Comparison of ENCODE assay signal across 12 cellular contexts in genomic region chr3:146308222-146308621, GRCh38. TPM values are rescaled to one million over a fixed set of nuclear protein-coding genes. Genes with fewer than 3 reads are reported as not detected.
DNase-seq lines count a peak whose midpoint lies in the region; ATAC-seq, FAIRE-seq and TF ChIP-seq lines count a peak whose summit lies in the region.
"Had no signal": no experiment of that assay in that cellular context is flagged by ENCODE, and none has a peak within 500 bp of the region (broad histone marks: within the 10 kb centered on the region; RNA-seq: fewer than 3 reads in every experiment).

No MANE protein-coding gene starts in this region.

- H3K27me3 Mint-ChIP-seq in activated CD4-positive, alpha-beta T cell treated with anti-CD3 and anti-CD28 coated beads, Interleukin-2, amount 10 ng/mL, durations not matched to agents 7 days and 5 days, result peaks cover 5% of the 10 kb centered on the region

- H3K4me1 Mint-ChIP-seq in activated CD4-positive, alpha-beta T cell treated with anti-CD3 and anti-CD28 coated beads, Interleukin-2, amount 10 ng/mL, durations not matched to agents 7 days and 5 days, result no peaks in the 10 kb centered on the region
- H3K4me1 Mint-ChIP-seq: neural crest cell had no signal

- no peak overlapping the region for H3K4me3 Mint-ChIP-seq in activated CD4-positive, alpha-beta T cell treated with anti-CD3 and anti-CD28 coated beads, Interleukin-2, amount 10 ng/mL, durations not matched to agents 7 days and 5 days
- H3K4me3 Mint-ChIP-seq: neural crest cell had no signal

- H3K36me3 Mint-ChIP-seq in activated CD4-positive, alpha-beta T cell treated with anti-CD3 and anti-CD28 coated beads, Interleukin-2, amount 10 ng/mL, durations not matched to agents 7 days and 5 days (ENCODE audit: low read depth), result no peaks in the 10 kb centered on the region

- TF ChIP-seq POLR2A in H54 (IDR thresholded peaks at IDR 0.05; ENCODE audit: low read depth, low read length), result no peak

- peaks cover 0 to 12% of the 10 kb centered on the region in 2 donors for H3K9me3 ChIP-seq in right atrium auricular region

- TF ChIP-seq CTCF in right atrium auricular region (IDR thresholded peaks at IDR 0.05), result no peak

- FAIRE-seq in H54 (lab: Jason Lieb, UNC), result peak; percentile 87

- ATAC-seq in GM21390 (IDR thresholded peaks at IDR 0.05; ENCODE audit: unreplicated experiment), result no peak

- H3K9me3 Mint-ChIP-seq in activated CD4-positive, alpha-beta T cell treated with anti-CD3 and anti-CD28 coated beads, Interleukin-2, amount 10 ng/mL, durations not matched to agents 7 days and 5 days, result no peaks in the 10 kb centered on the region

- no peak overlapping the region for H3K4me3 ChIP-seq in right atrium auricular region

- H3K27ac ChIP-seq in right atrium auricular region, result peak overlapping the region; percentile 53 to 69

- H3K27me3 ChIP-seq in right atrium auricular region, result no peaks in the 10 kb centered on the region

- no peaks in the 10 kb centered on the region for H3K36me3 ChIP-seq in right atrium auricular region

- POLR2A ChIA-PET in activated CD4-positive, alpha-beta T cell treated with anti-CD3 and anti-CD28 coated beads, Interleukin-2, amount 10 ng/mL, durations not matched to agents 7 days and 5 days (lab: Charles Lee), result no interaction called here

- no peak for DNase-seq in H54 (ENCODE audit: insufficient read length, low spot score)
- peak; percentile 49 for DNase-seq in astrocyte of the hippocampus (ENCODE audit: low read depth, low spot score)
- no peak for DNase-seq in right atrium auricular region (ENCODE audit: low spot score)
- peak; percentile 89 for DNase-seq in stromal cell of bone marrow (ENCODE audit: low read depth)
- DNase-seq in OCI-M2 (lab: John Stamatoyannopoulos, UW; ENCODE audit: unreplicated experiment), result no peak
- no peak for DNase-seq in activated CD4-positive, alpha-beta T cell treated with anti-CD3 and anti-CD28 coated beads, Interleukin-2, amount 10 ng/mL, durations not matched to agents 7 days and 5 days
- no peak for DNase-seq in activated CD8-positive, alpha-beta memory T cell treated with anti-CD3 and anti-CD28 coated beads, Interleukin-2, amount 50 U/mL, for 48 hours
- DNase-seq: DMS79 treated with DMSO at 0.1 percent for 48 hours, NCI-H524 had no signal

- peaks cover 0 to 20% of the 10 kb centered on the region in 2 donors for H3K4me1 ChIP-seq in right atrium auricular region

- H3K27ac Mint-ChIP-seq in activated CD4-positive, alpha-beta T cell treated with anti-CD3 and anti-CD28 coated beads, Interleukin-2, amount 10 ng/mL, durations not matched to agents 7 days and 5 days, result no peak overlapping the region

- CTCF ChIA-PET in activated CD4-positive, alpha-beta T cell treated with anti-CD3 and anti-CD28 coated beads, Interleukin-2, amount 10 ng/mL, durations not matched to agents 7 days and 5 days (lab: Charles Lee), result no interaction called here

RNA-seq across cellular contexts. Expression of gene PLSCR4, which starts 57.3 kb away (rescaled TPM):
- 10 to 100 TPM; 22.9 to 31.5 TPM for total RNA-seq in right atrium auricular region
- total RNA-seq in activated CD4-positive, alpha-beta T cell treated with anti-CD3 and anti-CD28 coated beads, Interleukin-2, amount 10 ng/mL, durations not matched to agents 7 days and 5 days, result under 1 TPM in 1 of 2 experiments, not detected in 1; 0.12 TPM
- total RNA-seq: T-helper 1 cell treated with Interleukin-12 subunit alpha and Interleukin-12 subunit beta and Interleukin-4 antibody, amounts not matched to agents 30 ng/mL and 1 ng/mL, for 36 hours had no signal

Comparison
In these comparisons a context has a peak if more than half of its experiments do, and no peak if none do; other contexts are left out.
1. DNase-seq: peak in astrocyte of the hippocampus (single experiment) and stromal cell of bone marrow (single experiment); none in H54 (single experiment), right atrium auricular region (single experiment), OCI-M2 (single experiment), activated CD4-positive, alpha-beta T cell treated with anti-CD3 and anti-CD28 coated beads, Interleukin-2, amount 10 ng/mL, durations not matched to agents 7 days and 5 days (single experiment) and activated CD8-positive, alpha-beta memory T cell treated with anti-CD3 and anti-CD28 coated beads, Interleukin-2, amount 50 U/mL, for 48 hours (single experiment).
2. RNA of gene PLSCR4, which starts 57.3 kb away (total RNA-seq): 22.9 to 31.5 TPM in right atrium auricular region; 0.12 TPM in activated CD4-positive, alpha-beta T cell treated with anti-CD3 and anti-CD28 coated beads, Interleukin-2, amount 10 ng/mL, durations not matched to agents 7 days and 5 days; every median in the first group is over 10 times any median in the second.